Comparison of ENCODE assay signal across 11 cellular contexts in the genomic region with DNA sequence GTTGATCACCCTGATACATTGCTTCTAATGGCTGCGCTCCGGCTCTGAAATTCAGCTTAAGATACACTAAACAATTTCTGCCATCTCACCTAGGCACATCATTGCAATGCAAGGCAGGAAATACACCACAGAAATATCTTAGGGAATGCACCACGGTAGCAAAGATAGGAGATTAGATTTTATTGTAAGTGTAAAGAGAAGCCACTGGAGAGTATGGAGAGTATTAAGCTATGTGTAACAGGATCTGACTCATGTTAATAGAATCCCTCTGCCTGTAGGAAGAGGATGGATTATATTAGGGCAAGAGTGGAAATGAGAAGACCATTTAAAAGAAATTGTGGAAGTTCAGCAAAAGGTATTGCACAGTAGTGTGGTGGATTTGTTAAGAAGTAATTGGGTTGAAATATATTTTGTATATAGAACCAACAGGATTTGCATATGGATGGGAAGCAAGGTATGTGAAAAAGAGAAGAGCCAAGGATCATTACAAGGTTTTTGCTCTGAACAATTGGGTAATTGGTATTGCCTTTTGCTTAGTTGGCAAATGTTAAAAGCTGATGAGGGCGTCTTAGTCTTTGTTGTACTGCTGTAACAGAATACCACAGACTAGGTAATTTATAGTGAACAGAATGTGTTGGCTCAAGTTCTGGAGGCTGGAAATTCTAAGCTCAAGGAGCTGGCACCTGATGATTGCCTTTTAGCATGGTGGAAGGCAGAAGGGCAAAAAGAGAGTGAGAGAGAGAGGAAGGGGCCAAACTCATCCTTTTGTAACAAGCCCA.
A peak's percentile ranks its signal among the peaks of the same experiment; 100 is the strongest.
DNase-seq lines count a peak whose midpoint lies in the region; TF ChIP-seq lines count a peak whose summit lies in the region.
"Had no signal": no experiment of that assay in that cellular context is flagged by ENCODE, and none has a peak within 500 bp of the region (broad histone marks: within the 10 kb centered on the region; RNA-seq: fewer than 3 reads in every experiment).

No MANE protein-coding gene starts in this region.

- H3K4me3 Mint-ChIP-seq in activated CD4-positive, alpha-beta T cell treated with anti-CD3 and anti-CD28 coated beads, Interleukin-2, amount 10 ng/mL, durations not matched to agents 7 days and 5 days: no peak overlapping the region
- H3K4me3 Mint-ChIP-seq: WTC11 had no signal

- in situ Hi-C loops in Caki2 (cut with HindIII; ENCODE audit: low pct_unique_long_range_greater_than_20kb, low sequenced_read_pairs): no loop called here

- DNase-seq in Caki2 (ENCODE audit: low read depth): peak; percentile 3
- peak; percentile 51 for DNase-seq in LHCN-M2 (ENCODE audit: low read depth)
- peak; percentile 77 for DNase-seq in choroid plexus epithelial cell (ENCODE audit: low read depth)
- DNase-seq in lung microvascular endothelial cell (ENCODE audit: low read depth in 2 of 2): peak; percentile 57 to 78
- no peak for DNase-seq in NCI-H1436 (lab: John Stamatoyannopoulos, UW)
- no peak for DNase-seq in epidermal melanocyte (ENCODE audit: insufficient read length, low spot score)
- DNase-seq in KG1 (lab: John Stamatoyannopoulos, UW): no peak
- DNase-seq in activated CD4-positive, alpha-beta T cell treated with anti-CD3 and anti-CD28 coated beads, Interleukin-2, amount 10 ng/mL, durations not matched to agents 7 days and 5 days: no peak
- DNase-seq: CD4-positive, alpha-beta memory T cell; right cardiac atrium had no signal

- no peaks in the 10 kb centered on the region for H3K36me3 Mint-ChIP-seq in activated CD4-positive, alpha-beta T cell treated with anti-CD3 and anti-CD28 coated beads, Interleukin-2, amount 10 ng/mL, durations not matched to agents 7 days and 5 days (ENCODE audit: low read depth)
- H3K36me3 Mint-ChIP-seq: CD4-positive, alpha-beta memory T cell; WTC11 had no signal

- H3K4me1 Mint-ChIP-seq in activated CD4-positive, alpha-beta T cell treated with anti-CD3 and anti-CD28 coated beads, Interleukin-2, amount 10 ng/mL, durations not matched to agents 7 days and 5 days: no peaks in the 10 kb centered on the region
- H3K4me1 Mint-ChIP-seq: CD4-positive, alpha-beta memory T cell; WTC11 had no signal

- H3K9me3 Mint-ChIP-seq in activated CD4-positive, alpha-beta T cell treated with anti-CD3 and anti-CD28 coated beads, Interleukin-2, amount 10 ng/mL, durations not matched to agents 7 days and 5 days: no peaks in the 10 kb centered on the region

- no peak overlapping the region for H3K27ac Mint-ChIP-seq in activated CD4-positive, alpha-beta T cell treated with anti-CD3 and anti-CD28 coated beads, Interleukin-2, amount 10 ng/mL, durations not matched to agents 7 days and 5 days
- H3K27ac Mint-ChIP-seq: CD4-positive, alpha-beta memory T cell; WTC11 had no signal

- POLR2A ChIA-PET in activated CD4-positive, alpha-beta T cell treated with anti-CD3 and anti-CD28 coated beads, Interleukin-2, amount 10 ng/mL, durations not matched to agents 7 days and 5 days (lab: Charles Lee): no interaction called here

- no peak for TF ChIP-seq CTCF in choroid plexus epithelial cell (conservative IDR thresholded peaks at IDR 0.05; ENCODE audit: low read depth, low read length)

- no peaks in the 10 kb centered on the region for H3K27me3 Mint-ChIP-seq in activated CD4-positive, alpha-beta T cell treated with anti-CD3 and anti-CD28 coated beads, Interleukin-2, amount 10 ng/mL, durations not matched to agents 7 days and 5 days
- H3K27me3 Mint-ChIP-seq: CD4-positive, alpha-beta memory T cell had no signal

- H3K4me3 ChIP-seq in choroid plexus epithelial cell (ENCODE audit: low read depth, low read length): no peak overlapping the region

- CTCF ChIA-PET in activated CD4-positive, alpha-beta T cell treated with anti-CD3 and anti-CD28 coated beads, Interleukin-2, amount 10 ng/mL, durations not matched to agents 7 days and 5 days (lab: Charles Lee): no interaction called here

Comparison
In these comparisons a context has a peak if more than half of its experiments do, and no peak if none do; other contexts are left out.
1. DNase-seq: peak in Caki2 (single experiment), LHCN-M2 (single experiment), choroid plexus epithelial cell (single experiment) and lung microvascular endothelial cell (2 of 2); none in NCI-H1436 (single experiment), epidermal melanocyte (single experiment), KG1 (single experiment) and activated CD4-positive, alpha-beta T cell treated with anti-CD3 and anti-CD28 coated beads, Interleukin-2, amount 10 ng/mL, durations not matched to agents 7 days and 5 days (single experiment).